In the genomic region with DNA sequence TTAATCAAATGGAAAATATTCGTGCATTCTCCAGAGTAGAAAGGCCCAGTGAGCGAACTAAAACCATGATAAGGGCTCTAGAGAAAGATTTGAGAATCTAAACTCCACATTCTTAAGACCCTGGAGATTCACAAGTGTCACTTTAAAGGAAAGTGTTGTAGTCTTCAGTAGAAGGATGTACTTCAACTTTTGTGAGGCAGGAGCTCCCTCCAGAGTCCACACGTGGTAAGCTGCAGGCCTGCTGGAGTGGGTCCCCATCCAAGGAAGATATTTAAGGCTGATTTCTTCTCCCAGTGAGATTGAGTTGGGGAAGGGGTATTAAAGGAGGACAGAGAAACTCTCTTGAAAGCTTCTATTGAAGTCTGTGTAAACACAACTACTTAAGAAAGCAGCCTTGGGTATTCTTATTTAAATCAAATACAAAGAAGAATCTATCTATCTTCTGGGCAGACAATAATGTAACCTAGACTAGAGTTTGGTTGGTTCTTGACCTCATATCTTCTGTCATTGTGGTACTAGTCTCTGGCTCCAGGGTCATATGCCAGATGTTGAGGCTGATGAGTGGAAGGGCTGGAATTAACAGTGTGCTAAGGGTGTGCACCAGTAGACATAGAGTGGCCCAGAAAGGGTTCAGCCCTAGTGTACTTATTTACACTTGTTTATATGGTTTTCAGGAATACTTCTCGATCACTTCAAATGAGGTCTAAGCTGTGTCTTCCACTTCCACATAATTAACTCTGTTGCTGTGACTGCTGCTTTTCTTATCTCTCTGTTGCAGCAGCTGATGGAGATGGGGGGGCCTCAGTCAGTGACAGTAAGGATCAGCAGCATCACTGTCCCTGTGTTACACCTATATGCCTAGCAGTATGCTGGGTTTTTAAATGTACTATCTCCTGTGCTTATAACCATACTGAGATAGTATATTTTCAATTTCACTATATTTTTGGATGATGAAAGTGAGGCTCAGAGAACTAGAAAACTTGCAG, we compare ENCODE assay signal across 8 cellular contexts.
DNase-seq lines count a peak whose midpoint lies in the region; ATAC-seq and TF ChIP-seq lines count a peak whose summit lies in the region.

No MANE protein-coding gene starts in this region.

- POLR2A ChIA-PET in Panc1 (lab: Charles Lee), result no interaction called here

- H3K27me3 ChIP-seq in Panc1 (ENCODE audit: control insufficient read depth, insufficient read depth, low read length), result no peaks in the 10 kb centered on the region
- no peaks in the 10 kb centered on the region for H3K27me3 ChIP-seq in ovary
- no peaks in the 10 kb centered on the region for H3K27me3 ChIP-seq in aorta (ENCODE audit: control insufficient read depth in 1 of 2, insufficient read depth in 2 of 2, low read length in 1 of 2)

- H3K4me3 ChIP-seq in Panc1 (ENCODE audit: low read depth in 2 of 2, low read length in 2 of 2) (no peak overlapping the region), fibroblast of villous mesenchyme (ENCODE audit: low read depth, low read length) (no peak overlapping the region), ovary (no peak overlapping the region), aorta (ENCODE audit: low read length in 2 of 2) (no peak overlapping the region)

- no peak for TF ChIP-seq POLR2A in ovary (IDR thresholded peaks at IDR 0.05)

- DNase-seq in DMS79 treated with DMSO at 0.1 percent for 48 hours (lab: John Stamatoyannopoulos, UW) (peak; percentile 20), HK-2 (ENCODE audit: unreplicated experiment) (peak; percentile 27), Panc1 (ENCODE audit: low read depth, low spot score) (peak; percentile 60), fibroblast of villous mesenchyme (ENCODE audit: low read depth) (peak; percentile 73), ovary (peak; percentile 52 to 72 (median 71)), aorta (peak; percentile 70 to 76)
- peak; percentile 34 for DNase-seq in activated T-helper 1 cell treated with anti-CD3 and anti-CD28 coated beads, Interleukin-12 subunit alpha, Interleukin-12 subunit beta, Interleukin-2, Interleukin-4 antibody, amounts not matched to agents 30 ng/mL and 10 ng/mL and 1 ng/mL, durations not matched to agents 14 hours and 24 hours and 36 hours (ENCODE audit: low spot score)

- BruUV-seq in Panc1 (replicated peaks; lab: Mats Ljungman, UMichigan), result no TSS peak

- intact Hi-C loops in Panc1 (cut with micrococcal nuclease; ENCODE audit: unreplicated experiment), result loop anchor here (1.0 to 5.0 kb wide), 3 partner anchors 66 to 244 kb away; no protein-coding TSS in a partner anchor
- intact Hi-C loops in activated T-helper 1 cell treated with anti-CD3 and anti-CD28 coated beads, Interleukin-12 subunit alpha, Interleukin-12 subunit beta, Interleukin-2, Interleukin-4 antibody, amounts not matched to agents 30 ng/mL and 10 ng/mL and 1 ng/mL, durations not matched to agents 14 hours and 24 hours and 36 hours (cut with micrococcal nuclease), result loop anchor here (1.0 to 2.0 kb wide), 3 partner anchors 89 to 245 kb away; a partner anchor contains a TSS
- intact Hi-C loops in ovary (cut with DNase I), result loop anchor here in 3 of 4 donors (5.0 to 10.0 kb wide), 2 partner anchors 241 to 243 kb away; no protein-coding TSS in a partner anchor
- intact Hi-C loops in aorta (cut with DNase I), result loop anchor here (2.0 to 5.0 kb wide), 3 partner anchors 231 to 246 kb away; no protein-coding TSS in a partner anchor

- H3K27ac Mint-ChIP-seq in activated T-helper 1 cell treated with anti-CD3 and anti-CD28 coated beads, Interleukin-12 subunit alpha, Interleukin-12 subunit beta, Interleukin-2, Interleukin-4 antibody, amounts not matched to agents 30 ng/mL and 10 ng/mL and 1 ng/mL, durations not matched to agents 14 hours and 24 hours and 36 hours, result no peak overlapping the region

- in situ Hi-C loops in Panc1 (cut with HindIII; ENCODE audit: low pct_unique_long_range_greater_than_20kb, low sequenced_read_pairs), result loop anchor here (25.0 kb wide), 1 partner anchor 96 kb away; a partner anchor contains a TSS

- peak overlapping the region; percentile 98 for H3K27ac ChIP-seq in Panc1 (ENCODE audit: low read length)
- no peak overlapping the region for H3K27ac ChIP-seq in ovary
- H3K27ac ChIP-seq in aorta (ENCODE audit: low read depth in 1 of 2, low read length in 2 of 2), result no peak overlapping the region

- H3K4me1 Mint-ChIP-seq in activated T-helper 1 cell treated with anti-CD3 and anti-CD28 coated beads, Interleukin-12 subunit alpha, Interleukin-12 subunit beta, Interleukin-2, Interleukin-4 antibody, amounts not matched to agents 30 ng/mL and 10 ng/mL and 1 ng/mL, durations not matched to agents 14 hours and 24 hours and 36 hours (ENCODE audit: low read depth), result no peaks in the 10 kb centered on the region

- TF ChIP-seq CTCF in Panc1 (IDR thresholded peaks at IDR 0.05) (peak; percentile 80), fibroblast of villous mesenchyme (IDR thresholded peaks at IDR 0.05; ENCODE audit: insufficient read depth, low read depth, low read length) (peak; percentile 89), ovary (IDR thresholded peaks at IDR 0.05) (peak; percentile 19 to 57 (median 44))

- WGBS in ovary, 3 donors, result 33 to 42% (median 41%) methylated on average over 4 of the region's 4 CpGs
- WGBS in aorta, 2 donors, result 45 to 50% methylated on average over 4 of the region's 4 CpGs

- peaks cover 47% of the 10 kb centered on the region for H3K4me1 ChIP-seq in Panc1 (ENCODE audit: control insufficient read depth, insufficient read depth, low read length)
- no peaks in the 10 kb centered on the region for H3K4me1 ChIP-seq in ovary (ENCODE audit: insufficient read depth)
- peaks cover 0 to 5% of the 10 kb centered on the region in 2 donors for H3K4me1 ChIP-seq in aorta (ENCODE audit: control insufficient read depth in 1 of 2, insufficient read depth in 2 of 2, low read length in 2 of 2)

- TF ChIP-seq EP300 in ovary (IDR thresholded peaks at IDR 0.05), result no peak

- H3K9me3 ChIP-seq in Panc1 (ENCODE audit: control insufficient read depth, insufficient read depth, low read depth, low read length) (no peaks in the 10 kb centered on the region), ovary (no peaks in the 10 kb centered on the region), aorta (ENCODE audit: control insufficient read depth, low read length) (no peaks in the 10 kb centered on the region)

- CTCF ChIA-PET in Panc1 (lab: Charles Lee), result interaction anchor here (1.0 to 1.8 kb wide), 3 partner anchors 90 to 245 kb away, joined by 4 to 7 read pairs (median 4); a partner anchor contains a TSS

- no peak overlapping the region for H3K4me3 Mint-ChIP-seq in activated T-helper 1 cell treated with anti-CD3 and anti-CD28 coated beads, Interleukin-12 subunit alpha, Interleukin-12 subunit beta, Interleukin-2, Interleukin-4 antibody, amounts not matched to agents 30 ng/mL and 10 ng/mL and 1 ng/mL, durations not matched to agents 14 hours and 24 hours and 36 hours

- H3K36me3 ChIP-seq in Panc1 (ENCODE audit: control insufficient read depth, insufficient read depth, low read length) (peaks cover 4% of the 10 kb centered on the region; the same call in 1 of the 2 replicates), ovary (no peaks in the 10 kb centered on the region), aorta (ENCODE audit: control insufficient read depth in 1 of 2, insufficient read depth in 2 of 2, low read length in 1 of 2) (no peaks in the 10 kb centered on the region)

- H3K9me3 Mint-ChIP-seq in activated T-helper 1 cell treated with anti-CD3 and anti-CD28 coated beads, Interleukin-12 subunit alpha, Interleukin-12 subunit beta, Interleukin-2, Interleukin-4 antibody, amounts not matched to agents 30 ng/mL and 10 ng/mL and 1 ng/mL, durations not matched to agents 14 hours and 24 hours and 36 hours, result no peaks in the 10 kb centered on the region

- ATAC-seq in GM21360 (IDR thresholded peaks at IDR 0.05; ENCODE audit: unreplicated experiment) (peak; percentile 87), Panc1 (peak; percentile 93), aorta (ENCODE audit: low FRiP score) (peak; percentile 77)

- H3K27me3 Mint-ChIP-seq in activated T-helper 1 cell treated with anti-CD3 and anti-CD28 coated beads, Interleukin-12 subunit alpha, Interleukin-12 subunit beta, Interleukin-2, Interleukin-4 antibody, amounts not matched to agents 30 ng/mL and 10 ng/mL and 1 ng/mL, durations not matched to agents 14 hours and 24 hours and 36 hours (ENCODE audit: insufficient read depth), result peaks cover 3% of the 10 kb centered on the region

- no peaks in the 10 kb centered on the region for H3K36me3 Mint-ChIP-seq in activated T-helper 1 cell treated with anti-CD3 and anti-CD28 coated beads, Interleukin-12 subunit alpha, Interleukin-12 subunit beta, Interleukin-2, Interleukin-4 antibody, amounts not matched to agents 30 ng/mL and 10 ng/mL and 1 ng/mL, durations not matched to agents 14 hours and 24 hours and 36 hours (ENCODE audit: low read depth)

Comparison
In these comparisons a context has a peak if more than half of its experiments do, and no peak if none do; other contexts are left out.
1. DNase-seq: peak in every context shown above with its lines; median percentile 73 in fibroblast of villous mesenchyme; 73 in aorta; 71 in ovary; 60 in Panc1; 34 in activated T-helper 1 cell treated with anti-CD3 and anti-CD28 coated beads, Interleukin-12 subunit alpha, Interleukin-12 subunit beta, Interleukin-2, Interleukin-4 antibody, amounts not matched to agents 30 ng/mL and 10 ng/mL and 1 ng/mL, durations not matched to agents 14 hours and 24 hours and 36 hours; 27 in HK-2; 20 in DMS79 treated with DMSO at 0.1 percent for 48 hours.